In the genomic region with DNA sequence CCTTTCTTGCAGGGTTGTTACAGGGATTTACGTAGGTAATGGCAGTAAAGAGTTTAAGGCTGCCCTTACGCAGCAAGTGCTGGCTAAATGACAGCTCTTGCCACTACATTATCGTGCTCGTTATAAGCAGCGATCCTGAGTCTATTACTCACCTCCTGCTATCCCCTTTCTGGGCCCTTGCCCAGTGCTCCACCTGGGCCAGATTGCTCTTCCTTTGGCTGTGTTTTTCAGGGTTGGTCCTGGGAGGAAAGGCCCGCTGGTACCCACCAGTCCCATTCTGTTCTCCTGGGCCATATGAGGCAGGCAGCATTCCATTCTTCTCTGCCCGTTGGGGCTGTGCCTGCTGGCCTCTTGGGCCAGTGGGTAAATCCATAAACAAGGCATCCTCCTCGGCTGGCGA, we compare ENCODE assay signal across 14 cellular contexts.
DNase-seq lines count a peak whose midpoint lies in the region; ATAC-seq and TF ChIP-seq lines count a peak whose summit lies in the region.
"Had no signal": no experiment of that assay in that cellular context is flagged by ENCODE, and none has a peak within 500 bp of the region (broad histone marks: within the 10 kb centered on the region; RNA-seq: fewer than 3 reads in every experiment).

No MANE protein-coding gene starts in this region.

- H3K9me3 ChIP-seq in H9 (ENCODE audit: control insufficient read depth, low read depth, low read length) (no peaks in the 10 kb centered on the region), muscle layer of duodenum (ENCODE audit: control insufficient read depth in 1 of 2, low read length in 2 of 2) (no peaks in the 10 kb centered on the region), adrenal gland (replicated peaks in 1 of 3) (no peaks in the 10 kb centered on the region)

- no peak for TF ChIP-seq POLR2A in adrenal gland (IDR thresholded peaks at IDR 0.05)

- peaks cover 0 to 10% (median 7%) of the 10 kb centered on the region in 3 experiments; a peak in 3 of 7 replicates for H3K36me3 Mint-ChIP-seq in H9 (ENCODE audit: insufficient read depth in 1 of 3, low read depth in 3 of 3)
- H3K36me3 Mint-ChIP-seq: CD8-positive, alpha-beta T cell had no signal

- H3T11ph ChIP-seq in H9 (ENCODE audit: low read length), result no peak overlapping the region

- H3K4ac ChIP-seq in H9 (ENCODE audit: low read depth, low read length), result no peak overlapping the region

- H3K18ac ChIP-seq in H9 (ENCODE audit: insufficient read length, low read depth, low read length), result no peak overlapping the region

- DNase-seq in H9 (no peak), NCI-H226 (peak; percentile 35), cerebellum (ENCODE audit: low spot score) (peak; percentile 57), adrenal gland (no peak), RKO (ENCODE audit: low spot score) (no peak)
- DNase-seq: CD8-positive, alpha-beta T cell; DMS 273 treated with DMSO at 0.1 percent for 48 hours; NCI-H1436; NCI-H2081; NCI-H524 treated with DMSO at 0.1 percent for 48 hours; PC-9; SHP77 treated with DMSO at 0.1 percent for 48 hours had no signal

- no CpG with 5 or more reads among the region's 9 CpGs for WGBS in H9 (ENCODE audit: extremely low coverage, insufficient read length, low lambda C conversion rate)
- 81 to 91% (median 89%) methylated on average over 7 to 9 of the region's 9 CpGs for WGBS in adrenal gland, 4 donors

- no peak overlapping the region for H3K4me2 ChIP-seq in H9 (ENCODE audit: insufficient read depth, insufficient read length, low read length)
- H3K4me2 ChIP-seq: PC-9 had no signal

- no peaks in the 10 kb centered on the region for H4K20me1 ChIP-seq in H9 (ENCODE audit: control insufficient read depth, insufficient read depth, insufficient read length)

- no peak overlapping the region for H3K14ac ChIP-seq in H9 (ENCODE audit: insufficient read depth, low read length)

- H3K27ac Mint-ChIP-seq in H9, result peak overlapping the region in 2 of 3 experiments; percentile 4 to 71; a peak in 3 of 7 replicates
- H3K27ac Mint-ChIP-seq: CD8-positive, alpha-beta T cell had no signal

- H2BK15ac ChIP-seq in H9 (ENCODE audit: low read depth, low read length), result no peak overlapping the region

- H3K9me3 Mint-ChIP-seq in H9, result no peaks in the 10 kb centered on the region
- H3K9me3 Mint-ChIP-seq: CD8-positive, alpha-beta T cell had no signal

- H4K8ac ChIP-seq in H9 (replicated peaks; ENCODE audit: insufficient read length, low read depth, low read length), result no peak overlapping the region

- no peak overlapping the region for H3K4me3 Mint-ChIP-seq in H9
- H3K4me3 Mint-ChIP-seq: CD8-positive, alpha-beta T cell had no signal

- no peak overlapping the region for H2AK5ac ChIP-seq in H9 (ENCODE audit: insufficient read length, low read length)

- H2AFZ ChIP-seq in H9 (ENCODE audit: low read length), result no peak overlapping the region
- H2AFZ ChIP-seq: PC-9 had no signal

- no peak for ATAC-seq in HG02981 (IDR thresholded peaks at IDR 0.05; ENCODE audit: unreplicated experiment)
- ATAC-seq: CD8-positive, alpha-beta T cell had no signal

- H2BK12ac ChIP-seq in H9 (ENCODE audit: insufficient read length, low read depth, low read length), result no peak overlapping the region

- no peaks in the 10 kb centered on the region for H3K79me2 ChIP-seq in H9 (ENCODE audit: insufficient read depth, low read length)

- peaks cover 10 to 12% of the 10 kb centered on the region in 2 experiments; a peak in 3 of 4 replicates for H3K4me1 Mint-ChIP-seq in H9

- H3K27ac ChIP-seq in H9 (ENCODE audit: insufficient read length, low read depth, low read length), result no peak overlapping the region
- peak overlapping the region; percentile 52 for H3K27ac ChIP-seq in muscle layer of duodenum (ENCODE audit: low read length)
- no peak overlapping the region for H3K27ac ChIP-seq in adrenal gland
- H3K27ac ChIP-seq: PC-9 had no signal

- H3K23me2 ChIP-seq in H9 (ENCODE audit: insufficient read length, low read depth, low read length, poor library complexity, severe bottlenecking), result no peaks in the 10 kb centered on the region

- TF ChIP-seq CTCF in H9 (conservative IDR thresholded peaks at IDR 0.05) (no peak), adrenal gland (IDR thresholded peaks at IDR 0.05) (no peak)

- H3K79me1 ChIP-seq in H9 (ENCODE audit: insufficient read depth, low read depth, low read length, poor library complexity, severe bottlenecking), result no peaks in the 10 kb centered on the region

- H3K36me3 ChIP-seq in muscle layer of duodenum (ENCODE audit: control insufficient read depth in 1 of 2, insufficient read depth in 2 of 2, low read length in 2 of 2), result no peaks in the 10 kb centered on the region
- H3K36me3 ChIP-seq in adrenal gland (replicated peaks in 1 of 2), result no peaks in the 10 kb centered on the region

- no peaks in the 10 kb centered on the region for H3K4me1 ChIP-seq in H9 (ENCODE audit: insufficient read depth, low read length)
- H3K4me1 ChIP-seq in muscle layer of duodenum (ENCODE audit: control insufficient read depth in 1 of 2, insufficient read depth in 2 of 2, low read length in 2 of 2), result peaks cover 0 to 7% of the 10 kb centered on the region in 2 donors
- H3K4me1 ChIP-seq in adrenal gland (replicated peaks in 1 of 2), result no peaks in the 10 kb centered on the region

- no peak overlapping the region for H2BK5ac ChIP-seq in H9 (ENCODE audit: insufficient read length, low read length)

- no peaks in the 10 kb centered on the region for H3K27me3 Mint-ChIP-seq in H9 (ENCODE audit: low read depth)

- no peak overlapping the region for H2BK120ac ChIP-seq in H9 (ENCODE audit: low read depth, low read length, poor library complexity, severe bottlenecking)

- H3K27me3 ChIP-seq in H9 (ENCODE audit: insufficient read depth, low read length) (no peaks in the 10 kb centered on the region), muscle layer of duodenum (ENCODE audit: low read depth, low read length) (no peaks in the 10 kb centered on the region), adrenal gland (no peaks in the 10 kb centered on the region)

- H4K5ac ChIP-seq in H9 (ENCODE audit: insufficient read length, low read depth, low read length), result no peak overlapping the region

- no peak overlapping the region for H4K91ac ChIP-seq in H9 (ENCODE audit: insufficient read length, low read depth, low read length)

- no peak overlapping the region for H3K4me3 ChIP-seq in muscle layer of duodenum (ENCODE audit: low read depth in 1 of 2, low read length in 2 of 2)
- no peak overlapping the region for H3K4me3 ChIP-seq in adrenal gland
- H3K4me3 ChIP-seq: PC-9 had no signal

- no peak overlapping the region for H2BK20ac ChIP-seq in H9 (ENCODE audit: low read depth, low read length, poor library complexity, severe bottlenecking)

- H3K23ac ChIP-seq in H9 (ENCODE audit: insufficient read length, low read depth, low read length), result no peak overlapping the region

- intact Hi-C loops in adrenal gland (cut with DNase I), result loop anchor here in 1 of 2 donors (10.0 kb wide), 1 partner anchor 49 kb away; no protein-coding TSS in a partner anchor

- no peak overlapping the region for H3K56ac ChIP-seq in H9 (ENCODE audit: insufficient read length, low read depth, low read length)

- H3K9ac ChIP-seq in H9 (ENCODE audit: extremely low read depth, insufficient read length, low read length), result no peak overlapping the region

Comparison
In these comparisons a context has a peak if more than half of its experiments do, and no peak if none do; other contexts are left out.
1. DNase-seq: peak in NCI-H226 (single experiment) and cerebellum (single experiment); none in H9 (single experiment), adrenal gland (0 of 7) and RKO (single experiment).